Comparison of ENCODE assay signal across 1 cellular context in genomic region chr17:273994-274832, GRCh38.
TF ChIP-seq lines count a peak whose summit lies in the region.

No MANE protein-coding gene starts in this region.

TF ChIP-seq in WTC11, 78 proteins besides CTCF, POLR2A, EP300 and RAD21 (continued from another document):
- TF ChIP-seq ATF3 (CRISPR knock-in tag; conservative IDR thresholded peaks at IDR 0.05) (no peak), ZNF138 (CRISPR knock-in tag; conservative IDR thresholded peaks at IDR 0.05) (no peak), ZNF512 (CRISPR knock-in tag; IDR thresholded peaks at IDR 0.05; ENCODE audit: borderline replicate concordance) (no peak)
TF ChIP-seq in WTC11: peak in this region for 0.
